1 cellular context compared by ENCODE assay signal in the genomic region with DNA sequence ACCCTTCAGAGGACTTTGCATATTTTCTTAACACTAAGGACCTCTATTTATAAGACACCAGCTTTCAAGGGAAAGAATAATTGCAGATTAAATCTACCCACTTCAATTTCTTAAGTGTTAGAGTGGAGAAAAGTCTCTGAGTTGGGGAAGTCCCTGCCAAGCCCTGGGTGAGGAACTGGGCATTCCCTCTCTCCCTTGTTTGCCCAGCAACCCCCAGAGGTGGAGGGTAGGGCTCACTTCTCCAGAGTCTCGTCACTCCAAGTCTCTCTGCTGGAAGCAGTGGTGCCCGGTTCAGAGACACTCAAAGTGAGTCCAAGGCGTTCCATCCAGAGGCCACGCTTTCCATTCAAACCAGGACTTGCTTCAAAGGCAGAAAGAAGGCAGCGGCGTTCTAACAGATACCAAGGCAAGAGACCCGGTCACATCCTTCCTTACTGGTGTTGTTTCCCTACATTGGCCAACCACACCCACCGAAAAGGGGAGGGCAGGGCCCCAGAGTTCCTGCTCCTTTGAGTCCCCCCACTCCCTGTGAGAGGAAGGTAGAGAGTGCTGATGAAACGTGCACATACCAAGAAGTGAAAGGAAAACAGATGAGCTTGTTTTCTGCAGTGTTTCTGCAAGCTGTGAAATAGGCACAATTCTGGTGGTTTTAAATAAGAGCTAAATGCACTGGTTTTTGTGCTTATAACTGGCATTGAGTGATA.
TF ChIP-seq lines count a peak whose summit lies in the region.

No MANE protein-coding gene starts in this region.

TF ChIP-seq in HepG2, 621 proteins besides CTCF, POLR2A, EP300 and RAD21:
- TF ChIP-seq ARNT2 (CRISPR knock-in tag; IDR thresholded peaks at IDR 0.05; ENCODE audit: low read depth) (no peak), ZNF616 (CRISPR knock-in tag; IDR thresholded peaks at IDR 0.05; ENCODE audit: low read depth) (no peak), TMF1 (CRISPR knock-in tag; IDR thresholded peaks at IDR 0.05; ENCODE audit: low read depth) (no peak), ERF (CRISPR knock-in tag; IDR thresholded peaks at IDR 0.05) (no peak), PTBP1 (IDR thresholded peaks at IDR 0.05; ENCODE audit: low read depth, low read length, poor library complexity, severe bottlenecking) (no peak), ZNF232 (CRISPR knock-in tag; IDR thresholded peaks at IDR 0.05; ENCODE audit: borderline replicate concordance) (no peak), NCOA1 (CRISPR knock-in tag; IDR thresholded peaks at IDR 0.05) (no peak), ZNF496 (CRISPR knock-in tag; IDR thresholded peaks at IDR 0.05; ENCODE audit: insufficient replicate concordance) (no peak), GPN1 (CRISPR knock-in tag; IDR thresholded peaks at IDR 0.05; ENCODE audit: borderline replicate concordance) (no peak), ZNF839 (CRISPR knock-in tag; IDR thresholded peaks at IDR 0.05; ENCODE audit: borderline replicate concordance) (no peak), KLF16 (CRISPR knock-in tag; IDR thresholded peaks at IDR 0.05) (no peak), NR2F2 (IDR thresholded peaks at IDR 0.05; ENCODE audit: borderline replicate concordance, low read depth) (no peak), SSRP1 (CRISPR knock-in tag; IDR thresholded peaks at IDR 0.05) (no peak), HNF4A (CRISPR knock-in tag; IDR thresholded peaks at IDR 0.05) (no peak), NR2C2 (CRISPR knock-in tag; IDR thresholded peaks at IDR 0.05; ENCODE audit: borderline replicate concordance) (no peak)
- TF ChIP-seq, protein P1, sequence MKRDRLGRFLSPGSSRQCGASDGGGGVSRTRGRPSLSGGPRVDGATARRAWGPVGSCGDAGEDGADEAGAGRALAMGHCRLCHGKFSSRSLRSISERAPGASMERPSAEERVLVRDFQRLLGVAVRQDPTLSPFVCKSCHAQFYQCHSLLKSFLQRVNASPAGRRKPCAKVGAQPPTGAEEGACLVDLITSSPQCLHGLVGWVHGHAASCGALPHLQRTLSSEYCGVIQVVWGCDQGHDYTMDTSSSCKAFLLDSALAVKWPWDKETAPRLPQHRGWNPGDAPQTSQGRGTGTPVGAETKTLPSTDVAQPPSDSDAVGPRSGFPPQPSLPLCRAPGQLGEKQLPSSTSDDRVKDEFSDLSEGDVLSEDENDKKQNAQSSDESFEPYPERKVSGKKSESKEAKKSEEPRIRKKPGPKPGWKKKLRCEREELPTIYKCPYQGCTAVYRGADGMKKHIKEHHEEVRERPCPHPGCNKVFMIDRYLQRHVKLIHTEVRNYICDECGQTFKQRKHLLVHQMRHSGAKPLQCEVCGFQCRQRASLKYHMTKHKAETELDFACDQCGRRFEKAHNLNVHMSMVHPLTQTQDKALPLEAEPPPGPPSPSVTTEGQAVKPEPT (CRISPR knock-in tag; IDR thresholded peaks at IDR 0.05; ENCODE audit: low read depth) = no peak
- TF ChIP-seq, protein P2, sequence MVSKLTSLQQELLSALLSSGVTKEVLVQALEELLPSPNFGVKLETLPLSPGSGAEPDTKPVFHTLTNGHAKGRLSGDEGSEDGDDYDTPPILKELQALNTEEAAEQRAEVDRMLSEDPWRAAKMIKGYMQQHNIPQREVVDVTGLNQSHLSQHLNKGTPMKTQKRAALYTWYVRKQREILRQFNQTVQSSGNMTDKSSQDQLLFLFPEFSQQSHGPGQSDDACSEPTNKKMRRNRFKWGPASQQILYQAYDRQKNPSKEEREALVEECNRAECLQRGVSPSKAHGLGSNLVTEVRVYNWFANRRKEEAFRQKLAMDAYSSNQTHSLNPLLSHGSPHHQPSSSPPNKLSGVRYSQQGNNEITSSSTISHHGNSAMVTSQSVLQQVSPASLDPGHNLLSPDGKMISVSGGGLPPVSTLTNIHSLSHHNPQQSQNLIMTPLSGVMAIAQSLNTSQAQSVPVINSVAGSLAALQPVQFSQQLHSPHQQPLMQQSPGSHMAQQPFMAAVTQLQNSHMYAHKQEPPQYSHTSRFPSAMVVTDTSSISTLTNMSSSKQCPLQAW (CRISPR knock-in tag; IDR thresholded peaks at IDR 0.05) = no peak
- TF ChIP-seq, protein P3, sequence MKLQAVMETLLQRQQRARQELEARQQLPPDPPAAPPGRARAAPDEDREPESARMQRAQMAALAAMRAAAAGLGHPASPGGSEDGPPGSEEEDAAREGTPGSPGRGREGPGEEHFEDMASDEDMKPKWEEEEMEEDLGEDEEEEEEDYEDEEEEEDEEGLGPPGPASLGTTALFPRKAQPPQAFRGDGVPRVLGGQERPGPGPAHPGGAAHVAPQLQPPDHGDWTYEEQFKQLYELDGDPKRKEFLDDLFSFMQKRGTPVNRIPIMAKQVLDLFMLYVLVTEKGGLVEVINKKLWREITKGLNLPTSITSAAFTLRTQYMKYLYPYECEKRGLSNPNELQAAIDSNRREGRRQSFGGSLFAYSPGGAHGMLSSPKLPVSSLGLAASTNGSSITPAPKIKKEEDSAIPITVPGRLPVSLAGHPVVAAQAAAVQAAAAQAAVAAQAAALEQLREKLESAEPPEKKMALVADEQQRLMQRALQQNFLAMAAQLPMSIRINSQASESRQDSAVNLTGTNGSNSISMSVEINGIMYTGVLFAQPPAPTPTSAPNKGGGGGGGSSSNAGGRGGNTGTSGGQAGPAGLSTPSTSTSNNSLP (IDR thresholded peaks at IDR 0.05; ENCODE audit: low read depth, low read length) = no peak
